ENCODE assay signal across 20 cellular contexts in the genomic region with DNA sequence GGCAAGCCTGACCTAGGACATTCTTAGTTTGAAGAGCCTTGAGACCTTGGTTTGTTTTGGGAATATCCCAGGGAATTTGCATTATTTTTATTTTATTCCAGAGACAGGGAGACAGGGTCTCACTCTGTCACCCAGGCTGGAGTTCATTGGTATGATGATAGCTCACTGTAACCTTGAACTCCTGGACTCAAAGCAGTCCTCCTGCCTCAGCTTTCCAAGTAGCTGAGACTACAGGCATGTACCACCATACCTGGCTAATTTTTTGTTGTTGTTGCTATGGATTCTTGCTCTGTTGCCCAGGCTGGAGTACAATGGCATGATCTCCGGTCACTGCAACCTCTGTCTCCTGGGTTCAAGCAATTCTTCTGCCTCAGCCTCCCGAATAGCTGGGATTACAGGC.
"Had no signal": no experiment of that assay in that cellular context is flagged by ENCODE, and none has a peak within 500 bp of the region (broad histone marks: within the 10 kb centered on the region; RNA-seq: fewer than 3 reads in every experiment).

No MANE protein-coding gene starts in this region.

- H3K27ac ChIP-seq: colonic mucosa, foreskin keratinocyte, hepatocyte, neutrophil, psoas muscle, spleen, testis, transverse colon had no signal

- H3K4me2 ChIP-seq: hepatocyte had no signal

- H3K36me3 ChIP-seq: neutrophil had no signal

- H3K27me3 ChIP-seq: colonic mucosa, foreskin keratinocyte, hepatocyte, spleen, testis, transverse colon had no signal

- H3K27me3 Mint-ChIP-seq: naive thymus-derived CD4-positive, alpha-beta T cell; stimulated activated memory B cell treated with anti-CD40 and anti-IgM and Interleukin-4, amounts not matched to agents 10 μg/mL and 1 μg/mL and 100 μg/mL, for 72 hours; stimulated activated naive CD8-positive, alpha-beta T cell treated with anti-CD3 and anti-CD28 coated beads, Interleukin-15, Interleukin-2, amounts not matched to agents 100 ng/mL and 50 ng/mL, for 24 hours had no signal

- H3K9me3 Mint-ChIP-seq: naive thymus-derived CD4-positive, alpha-beta T cell; stimulated activated memory B cell treated with anti-CD40 and anti-IgM and Interleukin-4, amounts not matched to agents 10 μg/mL and 1 μg/mL and 100 μg/mL, for 72 hours; stimulated activated naive CD8-positive, alpha-beta T cell treated with anti-CD3 and anti-CD28 coated beads, Interleukin-15, Interleukin-2, amounts not matched to agents 100 ng/mL and 50 ng/mL, for 24 hours had no signal

- ATAC-seq: foreskin keratinocyte; left colon; naive thymus-derived CD4-positive, alpha-beta T cell; psoas muscle; sciatic nerve; stimulated activated memory B cell treated with anti-CD40 and anti-IgM and Interleukin-4, amounts not matched to agents 10 μg/mL and 1 μg/mL and 100 μg/mL, for 72 hours had no signal

- H3K9me3 ChIP-seq: colonic mucosa, neutrophil, psoas muscle, spleen, testis, transverse colon had no signal

- H3K4me3 Mint-ChIP-seq: stimulated activated memory B cell treated with anti-CD40 and anti-IgM and Interleukin-4, amounts not matched to agents 10 μg/mL and 1 μg/mL and 100 μg/mL, for 72 hours; stimulated activated naive CD8-positive, alpha-beta T cell treated with anti-CD3 and anti-CD28 coated beads, Interleukin-15, Interleukin-2, amounts not matched to agents 100 ng/mL and 50 ng/mL, for 24 hours had no signal

- H3K27ac Mint-ChIP-seq: stimulated activated memory B cell treated with anti-CD40 and anti-IgM and Interleukin-4, amounts not matched to agents 10 μg/mL and 1 μg/mL and 100 μg/mL, for 72 hours; stimulated activated naive CD8-positive, alpha-beta T cell treated with anti-CD3 and anti-CD28 coated beads, Interleukin-15, Interleukin-2, amounts not matched to agents 100 ng/mL and 50 ng/mL, for 24 hours had no signal

- H3K4me3 ChIP-seq: colonic mucosa, hepatocyte, psoas muscle, spleen, testis, transverse colon had no signal

- H2AFZ ChIP-seq: hepatocyte had no signal

- DNase-seq: colonic mucosa; dermis blood vessel endothelial cell; erythroblast; foreskin keratinocyte; left colon; mesendoderm; naive thymus-derived CD4-positive, alpha-beta T cell; psoas muscle; retina; spleen; stimulated activated CD4-positive, alpha-beta T cell treated with anti-CD3 and anti-CD28 coated beads, Interleukin-15, amount 100 ng/mL, for 24 hours; stimulated activated CD4-positive, alpha-beta T cell treated with anti-CD3 and anti-CD28 coated beads, Interleukin-1b, Interleukin-23, amount 100 ng/mL, for 48 hours; stimulated activated CD4-positive, alpha-beta T cell treated with anti-CD3 and anti-CD28 coated beads, Interleukin-4, amount 100 ng/mL, for 24 hours; testis; transverse colon had no signal
